8 cellular contexts compared by ENCODE assay signal in the genomic region with DNA sequence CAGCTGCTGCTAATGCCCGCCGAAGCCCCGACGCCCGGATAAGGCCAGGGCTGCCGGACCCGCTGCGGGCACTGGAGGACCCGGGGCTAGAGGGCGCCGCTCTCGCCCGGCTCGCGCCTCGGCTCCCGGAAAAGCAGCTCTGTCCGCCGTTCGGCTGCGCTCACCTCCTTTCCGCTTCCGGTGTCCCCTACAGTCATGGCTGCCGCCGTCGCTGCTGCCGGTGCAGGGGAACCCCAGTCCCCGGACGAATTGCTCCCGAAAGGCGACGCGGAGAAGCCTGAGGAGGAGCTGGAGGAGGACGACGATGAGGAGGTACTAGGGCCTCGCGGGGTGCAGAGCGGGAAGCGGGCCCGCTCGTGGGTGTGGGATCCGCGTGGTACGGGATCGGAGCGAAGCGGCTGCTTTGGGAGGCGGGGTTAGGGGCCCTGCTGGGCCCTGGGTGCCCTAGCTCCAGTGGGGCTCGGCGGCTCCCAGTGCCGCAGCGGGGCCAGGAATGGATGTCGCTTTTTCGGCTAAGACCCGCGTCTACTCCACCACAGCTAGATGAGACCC. TPM values are rescaled to one million over a fixed set of nuclear protein-coding genes. Genes with fewer than 3 reads are reported as not detected.
DNase-seq lines count a peak whose midpoint lies in the region; ATAC-seq and TF ChIP-seq lines count a peak whose summit lies in the region.

TSS of gene TOMM22 (plus strand) at position 174 of the 552 bp plus-strand sequence. CDS start at position 196, 22 bp downstream.

- peak within 1 kb of the TSS; percentile 93 for H3K4me3 ChIP-seq in right cardiac atrium (ENCODE audit: low read length)
- H3K4me3 ChIP-seq in rectal smooth muscle tissue (ENCODE audit: low read length) = peak within 1 kb of the TSS; percentile 99
- peak within 1 kb of the TSS; percentile 52 to 83 for H3K4me3 ChIP-seq in aorta (ENCODE audit: low read length in 2 of 2)

- TF ChIP-seq CTCF in GM13976 (IDR thresholded peaks at IDR 0.05; ENCODE audit: borderline replicate concordance, control extremely low read depth, extremely low read depth, insufficient read depth, missing control alignments) = peak; percentile 79

- H3K27ac ChIP-seq in angular gyrus (ENCODE audit: low read depth, low read length) = peak within 1 kb of the TSS; percentile 24
- H3K27ac ChIP-seq in right cardiac atrium (ENCODE audit: low read length) = peak within 1 kb of the TSS; percentile 93
- H3K27ac ChIP-seq in rectal smooth muscle tissue (ENCODE audit: low read depth, low read length) = peak within 1 kb of the TSS; percentile 61
- H3K27ac ChIP-seq in aorta (ENCODE audit: low read depth in 1 of 2, low read length in 2 of 2) = peak within 1 kb of the TSS in 1 of 2 donors; percentile 46

- WGBS in right cardiac atrium = under 1% methylated on average over 56 of the region's 56 CpGs
- WGBS in aorta, 2 donors = 0 to 1% methylated on average over 56 of the region's 56 CpGs

- H3K27me3 ChIP-seq in right cardiac atrium (ENCODE audit: control insufficient read depth, insufficient read depth) (no peaks in the 10 kb centered on the region), rectal smooth muscle tissue (ENCODE audit: control insufficient read depth, insufficient read depth, low read length) (no peaks in the 10 kb centered on the region), aorta (ENCODE audit: control insufficient read depth in 1 of 2, insufficient read depth in 2 of 2, low read length in 1 of 2) (no peaks in the 10 kb centered on the region)

- intact Hi-C loops in right cardiac atrium (cut with DNase I) (no loop called here), aorta (cut with DNase I) (loop anchor here in 1 of 2 donors (10.0 kb wide), 1 partner anchor 177 kb away; the partner anchor contains the start of gene DDX17)

- ATAC-seq in HG02852 (IDR thresholded peaks at IDR 0.05; ENCODE audit: unreplicated experiment) = peak; percentile 91
- peak; percentile 99 for ATAC-seq in right cardiac atrium
- peak; percentile 98 for ATAC-seq in aorta (ENCODE audit: low FRiP score)

- DNase-seq in GM13976 (ENCODE audit: low spot score) (peak; percentile 99), NCI-H146 treated with DMSO at 0.1 percent for 48 hours (lab: John Stamatoyannopoulos, UW; ENCODE audit: unreplicated experiment) (peak; percentile 51), T-helper 2 cell (peak; percentile 63 to 87 (median 78)), right cardiac atrium (peak; percentile 89 to 96 (median 95)), aorta (peak; percentile 92 to 96)

- H3K9me3 ChIP-seq in right cardiac atrium (ENCODE audit: control insufficient read depth, low read length) (no peaks in the 10 kb centered on the region), aorta (ENCODE audit: control insufficient read depth, low read length) (no peaks in the 10 kb centered on the region)

- H3K4me1 ChIP-seq in right cardiac atrium (ENCODE audit: control insufficient read depth, insufficient read depth, low read length) (no peaks in the 10 kb centered on the region), rectal smooth muscle tissue (ENCODE audit: control insufficient read depth, insufficient read depth, low read length) (peaks cover 10% of the 10 kb centered on the region), aorta (ENCODE audit: control insufficient read depth in 1 of 2, insufficient read depth in 2 of 2, low read length in 2 of 2) (peaks cover 0 to 4% of the 10 kb centered on the region in 2 donors)

- in situ Hi-C loops in GM13976 (cut with MboI; ENCODE audit: low sequenced_read_pairs, unreplicated experiment) = no loop called here

- H3K9ac ChIP-seq in rectal smooth muscle tissue (ENCODE audit: low read length) = peak within 1 kb of the TSS; percentile 80

- peaks cover 24% of the 10 kb centered on the region for H3K36me3 ChIP-seq in rectal smooth muscle tissue (ENCODE audit: control insufficient read depth, insufficient read depth, low read length)
- peaks cover 0 to 6% of the 10 kb centered on the region in 2 donors for H3K36me3 ChIP-seq in aorta (ENCODE audit: control insufficient read depth in 1 of 2, insufficient read depth in 2 of 2, low read length in 1 of 2)

RNA-seq across cellular contexts. Expression of gene TOMM22, which starts in this region (rescaled TPM):
- total RNA-seq in right cardiac atrium (10 to 100 TPM; 57.8 to 67.3 (median 59.9) TPM), aorta (10 to 100 TPM; 36.0 to 39.2 TPM)
- polyA plus RNA-seq in right cardiac atrium (41.0 TPM), aorta (10 to 100 TPM; 28.9 to 42.4 TPM)
